In genomic region chr5:143400541-143401252, GRCh38 we compare ENCODE assay signal across 8 cellular contexts. TPM values are rescaled to one million over a fixed set of nuclear protein-coding genes. Genes with fewer than 3 reads are reported as not detected.
DNase-seq lines count a peak whose midpoint lies in the region; ATAC-seq and TF ChIP-seq lines count a peak whose summit lies in the region.

No MANE protein-coding gene starts in this region.

- H3K9me3 ChIP-seq in testis (no peaks in the 10 kb centered on the region), prostate gland (no peaks in the 10 kb centered on the region)

- no peak for TF ChIP-seq POLR2A in testis (IDR thresholded peaks at IDR 0.05)
- TF ChIP-seq POLR2A in prostate gland (IDR thresholded peaks at IDR 0.05): no peak

- ATAC-seq in activated T-cell treated with anti-CD3 and anti-CD28 coated beads, Interleukin-2, amount 50 U/mL, for 72 hours (replicated peaks in 1 of 2): no peak

- no peaks in the 10 kb centered on the region for H3K27me3 ChIP-seq in testis
- H3K27me3 ChIP-seq in prostate gland (replicated peaks; ENCODE audit: insufficient read depth): no peaks in the 10 kb centered on the region

- H3K27ac ChIP-seq in testis: no peak overlapping the region
- H3K27ac ChIP-seq in prostate gland: no peak overlapping the region

- H3K4me1 Mint-ChIP-seq in activated T-cell treated with anti-CD3 and anti-CD28 coated beads, Interleukin-2, amount 50 U/mL, for 72 hours (ENCODE audit: low read depth): peaks cover 57% of the 10 kb centered on the region

- no peak for TF ChIP-seq CTCF in testis (IDR thresholded peaks at IDR 0.05)
- TF ChIP-seq CTCF in prostate gland (IDR thresholded peaks at IDR 0.05): no peak

- intact Hi-C loops in testis (cut with DNase I; ENCODE audit: low total_unique reads): loop anchor here (10.0 kb wide), 1 partner anchor 424 kb away; no protein-coding TSS in a partner anchor
- intact Hi-C loops in prostate gland (cut with DNase I): loop anchor here (5.0 to 10.0 kb wide), 4 partner anchors 176 to 478 kb away; no protein-coding TSS in a partner anchor

- H3K27ac Mint-ChIP-seq in activated T-cell treated with anti-CD3 and anti-CD28 coated beads, Interleukin-2, amount 50 U/mL, for 72 hours: peak overlapping the region; percentile 71

- H3K9me3 Mint-ChIP-seq in activated T-cell treated with anti-CD3 and anti-CD28 coated beads, Interleukin-2, amount 50 U/mL, for 72 hours: no peaks in the 10 kb centered on the region

- H3K27me3 Mint-ChIP-seq in activated T-cell treated with anti-CD3 and anti-CD28 coated beads, Interleukin-2, amount 50 U/mL, for 72 hours (ENCODE audit: low read depth): no peaks in the 10 kb centered on the region

- peaks cover 31% of the 10 kb centered on the region for H3K4me1 ChIP-seq in testis
- H3K4me1 ChIP-seq in prostate gland (replicated peaks): peaks cover 2% of the 10 kb centered on the region

- H3K4me3 ChIP-seq in testis (peak overlapping the region in 1 of 2 donors; percentile 4), prostate gland (no peak overlapping the region)

- H3K36me3 ChIP-seq in testis (ENCODE audit: low read depth, missing control alignments) (no peaks in the 10 kb centered on the region), prostate gland (no peaks in the 10 kb centered on the region)

- peaks cover 11 to 26% of the 10 kb centered on the region in 2 donors for H3K36me3 Mint-ChIP-seq in activated T-cell treated with anti-CD3 and anti-CD28 coated beads, Interleukin-2, amount 50 U/mL, for 72 hours (ENCODE audit: insufficient read depth in 2 of 2)

- WGBS in testis, 2 donors: 15 to 29% methylated on average over 10 of the region's 10 CpGs
- 73% methylated on average over 10 of the region's 10 CpGs for WGBS in prostate gland

- H3K4me3 Mint-ChIP-seq in activated T-cell treated with anti-CD3 and anti-CD28 coated beads, Interleukin-2, amount 50 U/mL, for 72 hours: peak overlapping the region; percentile 78 to 91

- DNase-seq in activated effector memory CD4-positive, alpha-beta T cell treated with anti-CD3 and anti-CD28 coated beads, Interleukin-2, amount 50 U/mL, for 16 hours: peak; percentile 63
- DNase-seq in activated effector memory CD4-positive, alpha-beta T cell treated with Interleukin-2 at 50 U/mL for 16 hours: no peak
- no peak for DNase-seq in activated T-cell treated with anti-CD3 and anti-CD28 coated beads, Interleukin-2, amount 50 U/mL, for 72 hours
- DNase-seq in kidney tubule cell (ENCODE audit: low spot score) (peak; percentile 32), testis (peak; percentile 20), ureter (ENCODE audit: low spot score) (no peak), NCI-H226 (no peak), prostate gland (ENCODE audit: low spot score) (no peak)

RNA-seq across cellular contexts. Expression of gene NR3C1, which starts 2.8 kb away (rescaled TPM):
- 100 to 1,000 TPM in 1 of 2 donors, 10 to 100 TPM in 1; 93.5 to 104 TPM for total RNA-seq in activated T-cell treated with anti-CD3 and anti-CD28 coated beads, Interleukin-2, amount 50 U/mL, for 72 hours
- total RNA-seq in testis (10 to 100 TPM; 34.3 to 37.7 TPM), ureter (45.8 TPM), prostate gland (10 to 100 TPM; 42.4 to 55.5 TPM)
- 33.2 TPM for polyA plus RNA-seq in testis (ENCODE audit: insufficient read depth, low read depth, low replicate concordance)

Comparison
In these comparisons a context has a peak if more than half of its experiments do, and no peak if none do; other contexts are left out.
1. DNase-seq: peak in activated effector memory CD4-positive, alpha-beta T cell treated with anti-CD3 and anti-CD28 coated beads, Interleukin-2, amount 50 U/mL, for 16 hours (single experiment), kidney tubule cell (single experiment) and testis (single experiment); none in activated effector memory CD4-positive, alpha-beta T cell treated with Interleukin-2 at 50 U/mL for 16 hours (single experiment), activated T-cell treated with anti-CD3 and anti-CD28 coated beads, Interleukin-2, amount 50 U/mL, for 72 hours (0 of 2), ureter (single experiment), NCI-H226 (single experiment) and prostate gland (single experiment).